ENCODE assay signal across 19 cellular contexts in the genomic region with DNA sequence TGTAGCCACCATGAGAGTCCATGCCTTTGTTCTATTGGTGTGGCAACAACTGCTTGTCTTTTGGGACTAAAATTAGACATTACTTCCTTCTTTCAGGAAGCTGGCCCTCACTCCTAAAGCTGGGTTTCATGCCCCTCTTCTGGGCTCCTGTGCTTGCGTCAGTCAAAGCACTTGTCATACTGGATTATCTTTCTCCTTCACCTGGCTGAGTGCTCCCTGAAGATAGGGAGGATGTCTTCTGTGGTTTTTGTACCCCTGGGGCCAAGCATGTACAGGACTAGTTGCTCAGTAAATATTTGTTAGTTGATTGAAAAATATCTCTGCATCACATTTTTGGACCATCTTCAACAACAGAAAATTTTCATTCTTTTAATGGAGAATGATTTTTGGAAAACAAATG.
"Had no signal": no experiment of that assay in that cellular context is flagged by ENCODE, and none has a peak within 500 bp of the region (broad histone marks: within the 10 kb centered on the region; RNA-seq: fewer than 3 reads in every experiment).

No MANE protein-coding gene starts in this region.

- ATAC-seq: gastrocnemius medialis; left cardiac atrium; lower lobe of right lung; natural killer cell treated with Interleukin-12 subunit alpha and Interleukin-12 subunit beta and Interleukin-15 and Interleukin-18, amount 100 ng/mL, for 72 hours had no signal

- H3K4me1 ChIP-seq: gastrocnemius medialis, left ventricle myocardium inferior, lower lobe of right lung, neural progenitor cell, right atrium auricular region, sigmoid colon had no signal

- H3K36me3 ChIP-seq: gastrocnemius medialis, left ventricle myocardium inferior, lower lobe of right lung, neural progenitor cell, ovary, right atrium auricular region, sigmoid colon had no signal

- H3K9me3 ChIP-seq: gastrocnemius medialis, left ventricle myocardium inferior, lower lobe of right lung, ovary, right atrium auricular region, sigmoid colon had no signal

- DNase-seq: effector CD4-positive, alpha-beta T cell; endodermal cell; gastrocnemius medialis; immature natural killer cell; left cardiac atrium; left ventricle myocardium inferior; lower lobe of right lung; midbrain; nucleus accumbens; ovary; sigmoid colon; stimulated activated CD4-positive, alpha-beta T cell treated with anti-CD3 and anti-CD28 coated beads, Interleukin-12 subunit alpha, Interleukin-12 subunit beta, amount 100 ng/mL, for 4 hours; stimulated activated naive CD4-positive, alpha-beta T cell treated with Interleukin-2 at 50 U/mL for 16 hours; trophoblast cell had no signal

- H3K27me3 ChIP-seq: gastrocnemius medialis, neural progenitor cell, ovary, right atrium auricular region, sigmoid colon had no signal

- H3K27ac ChIP-seq: coronary artery, gastrocnemius medialis, left ventricle myocardium inferior, lower lobe of right lung, neural progenitor cell, ovary, right atrium auricular region, sigmoid colon, skin epidermis had no signal

- H3K4me3 ChIP-seq: coronary artery, gastrocnemius medialis, left ventricle myocardium inferior, lower lobe of right lung, neural progenitor cell, ovary, right atrium auricular region, sigmoid colon, skin epidermis had no signal
